In the genomic region with DNA sequence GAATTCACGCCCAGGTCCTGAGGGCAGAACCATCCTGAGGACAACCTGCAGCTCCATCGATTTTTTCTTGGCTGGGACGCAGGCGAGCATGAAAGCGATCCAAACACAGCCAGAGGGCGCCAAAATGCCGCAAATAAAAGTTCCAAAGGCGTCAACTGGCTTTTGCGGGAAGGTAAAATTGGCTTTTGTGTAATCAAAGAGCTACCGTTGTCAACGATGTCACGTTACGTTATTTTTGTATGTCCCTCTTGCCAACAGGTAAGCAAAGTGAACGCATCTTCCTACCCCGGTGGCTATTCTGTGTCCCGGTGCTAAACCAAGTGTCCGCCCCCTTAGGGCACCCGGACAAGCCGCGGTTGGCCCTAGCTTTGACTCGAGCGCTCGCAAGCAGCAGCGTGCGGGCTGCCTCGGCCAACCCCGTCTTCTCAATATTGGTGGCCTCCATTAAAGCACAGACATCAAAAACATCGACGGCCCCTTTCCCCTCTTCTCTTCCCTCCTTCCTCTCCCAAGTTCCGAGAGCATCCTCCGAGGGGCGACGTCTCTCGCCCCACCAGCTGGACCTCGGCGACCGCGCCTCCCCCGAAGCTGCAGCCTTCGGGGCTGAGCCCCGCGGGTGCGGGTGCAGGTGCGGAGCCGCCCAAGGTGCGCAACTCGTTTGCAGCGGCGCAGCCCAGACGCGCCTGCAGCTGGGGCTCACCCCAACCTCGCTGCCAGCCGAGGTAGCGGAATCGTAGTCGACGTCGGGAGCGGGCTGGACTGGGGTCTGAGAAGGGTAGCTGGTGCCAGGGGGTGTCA, we compare ENCODE assay signal across 1 cellular context.
TF ChIP-seq lines count a peak whose summit lies in the region.

No MANE protein-coding gene starts in this region.

TF ChIP-seq in HCT116, 20 proteins besides CTCF, POLR2A, EP300 and RAD21 (continued from another document):
- TF ChIP-seq TCF7L2 (IDR thresholded peaks at IDR 0.05; ENCODE audit: borderline replicate concordance, extremely low read depth, insufficient read depth, insufficient read length) = no peak
- TF ChIP-seq, protein P1, sequence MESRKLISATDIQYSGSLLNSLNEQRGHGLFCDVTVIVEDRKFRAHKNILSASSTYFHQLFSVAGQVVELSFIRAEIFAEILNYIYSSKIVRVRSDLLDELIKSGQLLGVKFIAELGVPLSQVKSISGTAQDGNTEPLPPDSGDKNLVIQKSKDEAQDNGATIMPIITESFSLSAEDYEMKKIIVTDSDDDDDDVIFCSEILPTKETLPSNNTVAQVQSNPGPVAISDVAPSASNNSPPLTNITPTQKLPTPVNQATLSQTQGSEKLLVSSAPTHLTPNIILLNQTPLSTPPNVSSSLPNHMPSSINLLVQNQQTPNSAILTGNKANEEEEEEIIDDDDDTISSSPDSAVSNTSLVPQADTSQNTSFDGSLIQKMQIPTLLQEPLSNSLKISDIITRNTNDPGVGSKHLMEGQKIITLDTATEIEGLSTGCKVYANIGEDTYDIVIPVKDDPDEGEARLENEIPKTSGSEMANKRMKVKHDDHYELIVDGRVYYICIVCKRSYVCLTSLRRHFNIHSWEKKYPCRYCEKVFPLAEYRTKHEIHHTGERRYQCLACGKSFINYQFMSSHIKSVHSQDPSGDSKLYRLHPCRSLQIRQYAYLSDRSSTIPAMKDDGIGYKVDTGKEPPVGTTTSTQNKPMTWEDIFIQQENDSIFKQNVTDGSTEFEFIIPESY (IDR thresholded peaks at IDR 0.05; ENCODE audit: extremely low read depth, insufficient replicate concordance, low read length) = no peak
- TF ChIP-seq EZH2phosphoT487 (IDR thresholded peaks at IDR 0.05; ENCODE audit: borderline replicate concordance) = no peak
- TF ChIP-seq CBX3 (IDR thresholded peaks at IDR 0.05; ENCODE audit: low read depth) = no peak
